Comparison of ENCODE assay signal across 15 cellular contexts in the genomic region with DNA sequence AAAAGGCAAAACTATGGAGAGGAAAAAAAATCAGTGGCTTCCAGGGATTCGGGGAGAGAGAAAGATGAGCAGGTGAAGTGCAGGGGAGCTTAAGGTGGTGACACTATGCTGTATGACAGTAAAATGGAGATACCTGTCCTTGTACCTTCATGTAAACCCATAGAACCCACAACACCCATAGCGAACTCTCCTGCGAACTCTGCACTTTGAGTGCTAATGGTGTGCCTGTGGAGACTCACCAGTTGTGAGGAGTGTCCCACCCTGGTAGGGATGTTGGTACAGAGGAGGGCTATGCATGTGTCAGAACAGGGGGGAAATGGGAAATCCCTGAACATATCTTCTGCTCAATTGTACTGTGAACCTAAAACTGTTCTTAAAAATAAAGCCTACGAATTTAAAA. TPM values are rescaled to one million over a fixed set of nuclear protein-coding genes. Genes with fewer than 3 reads are reported as not detected.
DNase-seq lines count a peak whose midpoint lies in the region; ATAC-seq and TF ChIP-seq lines count a peak whose summit lies in the region.
"Had no signal": no experiment of that assay in that cellular context is flagged by ENCODE, and none has a peak within 500 bp of the region (broad histone marks: within the 10 kb centered on the region; RNA-seq: fewer than 3 reads in every experiment).

No MANE protein-coding gene starts in this region.

- H3K9me3 Mint-ChIP-seq in activated T-cell treated with anti-CD3 and anti-CD28 coated beads, Interleukin-2, amount 50 U/mL, for 72 hours: peaks cover 0 to 2% of the 10 kb centered on the region in 2 donors
- peaks cover 2% of the 10 kb centered on the region for H3K9me3 Mint-ChIP-seq in activated B cell treated with CpG ODN at 0.5 μM for 24 hours
- peaks cover 13% of the 10 kb centered on the region for H3K9me3 Mint-ChIP-seq in progenitor cell of endocrine pancreas (ENCODE audit: low read depth)

- no peak overlapping the region for H3K4me3 Mint-ChIP-seq in activated T-cell treated with anti-CD3 and anti-CD28 coated beads, Interleukin-2, amount 50 U/mL, for 72 hours
- no peak overlapping the region for H3K4me3 Mint-ChIP-seq in activated B cell treated with CpG ODN at 0.5 μM for 24 hours
- no peak overlapping the region for H3K4me3 Mint-ChIP-seq in progenitor cell of endocrine pancreas (ENCODE audit: low read depth)
- H3K4me3 Mint-ChIP-seq: B cell; CD4-positive, alpha-beta memory T cell had no signal

- intact Hi-C loops in activated B cell treated with CpG ODN at 0.5 μM for 24 hours (cut with micrococcal nuclease): no loop called here

- peak overlapping the region; percentile 24 for H3K27ac Mint-ChIP-seq in activated T-cell treated with anti-CD3 and anti-CD28 coated beads, Interleukin-2, amount 50 U/mL, for 72 hours
- no peak overlapping the region for H3K27ac Mint-ChIP-seq in activated B cell treated with CpG ODN at 0.5 μM for 24 hours
- no peak overlapping the region for H3K27ac Mint-ChIP-seq in progenitor cell of endocrine pancreas
- H3K27ac Mint-ChIP-seq: B cell had no signal

- no peak for DNase-seq in activated T-cell treated with anti-CD3 and anti-CD28 coated beads, Interleukin-2, amount 50 U/mL, for 72 hours
- DNase-seq in activated T-cell treated with anti-CD3 and anti-CD28 coated beads, Interleukin-2, amount 50 U/mL, for 1 hour: no peak
- peak; percentile 1 for DNase-seq in D341Med (ENCODE audit: low spot score)
- DNase-seq in activated B cell treated with CpG ODN at 0.5 μM for 24 hours: peak; percentile 10
- peak; percentile 5 for DNase-seq in progenitor cell of endocrine pancreas (ENCODE audit: low spot score, unreplicated experiment)
- DNase-seq in cortex of kidney (lab: John Stamatoyannopoulos, UW): no peak
- DNase-seq: C1 segment of cervical spinal cord; CD4-positive, alpha-beta memory T cell; DMS153; DMS79 treated with DMSO at 0.1 percent for 48 hours; EL; GM23248 had no signal

- H3K36me3 Mint-ChIP-seq in activated T-cell treated with anti-CD3 and anti-CD28 coated beads, Interleukin-2, amount 50 U/mL, for 72 hours (ENCODE audit: insufficient read depth in 2 of 2): no peaks in the 10 kb centered on the region
- no peaks in the 10 kb centered on the region for H3K36me3 Mint-ChIP-seq in activated B cell treated with CpG ODN at 0.5 μM for 24 hours (ENCODE audit: low read depth)
- no peaks in the 10 kb centered on the region for H3K36me3 Mint-ChIP-seq in progenitor cell of endocrine pancreas (ENCODE audit: insufficient read depth)
- H3K36me3 Mint-ChIP-seq: CD4-positive, alpha-beta memory T cell had no signal

- POLR2A ChIA-PET in activated B cell treated with CpG ODN at 0.5 μM for 24 hours (lab: Charles Lee): no interaction called here

- TF ChIP-seq CTCF in activated B cell treated with CpG ODN at 0.5 μM for 24 hours (IDR thresholded peaks at IDR 0.05) (no peak), progenitor cell of endocrine pancreas (IDR thresholded peaks at IDR 0.05; ENCODE audit: unreplicated experiment) (no peak)

- peaks cover 3% of the 10 kb centered on the region for H3K27me3 Mint-ChIP-seq in activated T-cell treated with anti-CD3 and anti-CD28 coated beads, Interleukin-2, amount 50 U/mL, for 72 hours (ENCODE audit: low read depth)
- H3K27me3 Mint-ChIP-seq in activated B cell treated with CpG ODN at 0.5 μM for 24 hours (no peaks in the 10 kb centered on the region), progenitor cell of endocrine pancreas (peaks cover 55% of the 10 kb centered on the region)
- H3K27me3 Mint-ChIP-seq: B cell had no signal

- ATAC-seq in activated T-cell treated with anti-CD3 and anti-CD28 coated beads, Interleukin-2, amount 50 U/mL, for 72 hours (replicated peaks in 1 of 2): no peak
- ATAC-seq in activated B cell treated with CpG ODN at 0.5 μM for 24 hours (ENCODE audit: low read depth) (no peak), GM19452 (IDR thresholded peaks at IDR 0.05; ENCODE audit: unreplicated experiment) (no peak)
- ATAC-seq: HCT116 had no signal

- CTCF ChIA-PET in activated B cell treated with CpG ODN at 0.5 μM for 24 hours (lab: Charles Lee): no interaction called here

- no peaks in the 10 kb centered on the region for H3K4me1 Mint-ChIP-seq in activated T-cell treated with anti-CD3 and anti-CD28 coated beads, Interleukin-2, amount 50 U/mL, for 72 hours (ENCODE audit: low read depth)
- H3K4me1 Mint-ChIP-seq in activated B cell treated with CpG ODN at 0.5 μM for 24 hours (no peaks in the 10 kb centered on the region), progenitor cell of endocrine pancreas (ENCODE audit: low read depth) (no peaks in the 10 kb centered on the region)
- H3K4me1 Mint-ChIP-seq: B cell; CD4-positive, alpha-beta memory T cell had no signal

RNA-seq across cellular contexts. Expression of a gene that starts 42.8 kb away (rescaled TPM):
- not detected for total RNA-seq in activated T-cell treated with anti-CD3 and anti-CD28 coated beads, Interleukin-2, amount 50 U/mL, for 72 hours
- total RNA-seq in activated B cell treated with CpG ODN at 0.5 μM for 24 hours: not detected in 2 replicates
- total RNA-seq in progenitor cell of endocrine pancreas: 0.65 and 0.87 TPM in 2 replicates
- total RNA-seq: B cell; CD4-positive, alpha-beta memory T cell; GM23248 had no signal

Comparison
In these comparisons a context has a peak if more than half of its experiments do, and no peak if none do; other contexts are left out.
1. DNase-seq: peak in D341Med (single experiment), activated B cell treated with CpG ODN at 0.5 μM for 24 hours (single experiment) and progenitor cell of endocrine pancreas (single experiment); none in activated T-cell treated with anti-CD3 and anti-CD28 coated beads, Interleukin-2, amount 50 U/mL, for 72 hours (0 of 2), activated T-cell treated with anti-CD3 and anti-CD28 coated beads, Interleukin-2, amount 50 U/mL, for 1 hour (single experiment) and cortex of kidney (single experiment).